In the genomic region with DNA sequence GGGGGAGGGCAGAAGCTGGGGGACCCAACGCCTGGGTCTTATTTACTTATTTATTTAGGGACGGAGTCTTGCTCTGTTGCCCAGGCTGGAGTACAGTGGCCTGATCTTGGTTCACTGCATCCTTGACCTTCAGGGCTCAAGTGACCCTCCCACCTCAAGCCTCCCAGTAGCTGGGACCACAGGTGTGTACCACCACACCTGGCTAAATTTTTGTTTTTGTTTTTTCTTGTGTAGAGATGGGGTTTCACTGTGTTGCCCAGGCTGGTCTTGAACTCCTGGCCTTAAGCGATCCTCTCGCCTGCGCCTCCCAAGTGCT, we compare ENCODE assay signal across 28 cellular contexts. TPM values are rescaled to one million over a fixed set of nuclear protein-coding genes. Genes with fewer than 3 reads are reported as not detected.
"Had no signal": no experiment of that assay in that cellular context is flagged by ENCODE, and none has a peak within 500 bp of the region (broad histone marks: within the 10 kb centered on the region; RNA-seq: fewer than 3 reads in every experiment).

No MANE protein-coding gene starts in this region.

- H3K9me3 Mint-ChIP-seq: activated naive CD4-positive, alpha-beta T cell treated with anti-CD3 and anti-CD28 coated beads for 36 hours; activated naive CD8-positive, alpha-beta T cell treated with anti-CD3 and anti-CD28 coated beads for 36 hours; activated T-cell treated with anti-CD3 and anti-CD28 coated beads, Interleukin-2, amount 50 U/mL, for 4 hours; T-helper 2 cell treated with Interferon-gamma antibody and Interleukin-4, amounts not matched to agents 5 μg/mL and 100 μg/mL, for 36 hours had no signal

- H3K4me3 ChIP-seq: cardiac muscle cell, MG63, SK-N-MC had no signal

- ATAC-seq: Panc1 had no signal

- H3K36me3 ChIP-seq: cardiac muscle cell, MG63 had no signal

- H3K27ac ChIP-seq: brain microvascular endothelial cell, cardiac muscle cell, SK-N-MC had no signal

- H3K9me3 ChIP-seq: MG63 had no signal

- H3K27me3 ChIP-seq: MG63 had no signal

- H3K27ac Mint-ChIP-seq: activated naive CD4-positive, alpha-beta T cell treated with anti-CD3 and anti-CD28 coated beads for 36 hours; activated naive CD8-positive, alpha-beta T cell treated with anti-CD3 and anti-CD28 coated beads for 36 hours; T-helper 2 cell treated with Interferon-gamma antibody and Interleukin-4, amounts not matched to agents 5 μg/mL and 100 μg/mL, for 36 hours had no signal

- H3K4me3 Mint-ChIP-seq: activated naive CD4-positive, alpha-beta T cell treated with anti-CD3 and anti-CD28 coated beads for 36 hours; activated naive CD8-positive, alpha-beta T cell treated with anti-CD3 and anti-CD28 coated beads for 36 hours; activated T-cell treated with anti-CD3 and anti-CD28 coated beads, Interleukin-2, amount 50 U/mL, for 4 hours; T-helper 2 cell treated with Interferon-gamma antibody and Interleukin-4, amounts not matched to agents 5 μg/mL and 100 μg/mL, for 36 hours had no signal

- DNase-seq: activated CD4-positive, alpha-beta T cell treated with anti-CD3 and anti-CD28 coated beads for 48 hours; activated CD4-positive, alpha-beta T cell treated with anti-CD3 and anti-CD28 coated beads, Interleukin-2, amount 50 U/mL, for 4 hours; activated CD4-positive, CD25-positive, alpha-beta regulatory T cell treated with anti-CD3 and anti-CD28 coated beads, Interleukin-2, amount 50 U/mL, for 72 hours; activated CD8-positive, alpha-beta memory T cell treated with anti-CD3 and anti-CD28 coated beads for 24 hours; activated effector memory CD4-positive, alpha-beta T cell treated with anti-CD3 and anti-CD28 coated beads, Interleukin-2, amount 50 U/mL, for 16 hours; activated naive CD4-positive, alpha-beta T cell treated with anti-CD3 and anti-CD28 coated beads for 36 hours; activated naive CD8-positive, alpha-beta T cell treated with anti-CD3 and anti-CD28 coated beads for 36 hours; activated T-cell treated with anti-CD3 and anti-CD28 coated beads, Interleukin-2, amount 50 U/mL, for 4 hours; brain microvascular endothelial cell; MG63; MV-4-11; NCI-H1092 treated with DMSO at 0.1 percent for 48 hours; NCI-H1417 treated with DMSO at 0.1 percent for 48 hours; NCI-H1694; NCI-H2029; NCI-H2107; NCI-H345; NCI-H510A treated with DMSO at 0.1 percent for 48 hours; NK-92 treated with Interleukin-12 subunit alpha and Interleukin-12 subunit beta, amount 100 ng/mL, for 24 hours; OCI-M1; RPMI8226 had no signal

RNA-seq across cellular contexts. Expression of gene MOGAT3, which starts 1.7 kb away (rescaled TPM):
- total RNA-seq: activated naive CD4-positive, alpha-beta T cell treated with anti-CD3 and anti-CD28 coated beads for 36 hours; activated naive CD8-positive, alpha-beta T cell treated with anti-CD3 and anti-CD28 coated beads for 36 hours; activated T-cell treated with anti-CD3 and anti-CD28 coated beads, Interleukin-2, amount 50 U/mL, for 4 hours; cardiac muscle cell; Right ventricle myocardium inferior; T-helper 1 cell treated with Interleukin-12 subunit alpha and Interleukin-12 subunit beta and Interleukin-4 antibody, amounts not matched to agents 30 ng/mL and 1 ng/mL, for 36 hours had no signal
- polyA plus RNA-seq: adipose tissue, cardiac muscle cell had no signal

RNA-seq across cellular contexts. Expression of gene NAT16, which starts 22.5 kb away (rescaled TPM):
- total RNA-seq: activated naive CD4-positive, alpha-beta T cell treated with anti-CD3 and anti-CD28 coated beads for 36 hours; activated naive CD8-positive, alpha-beta T cell treated with anti-CD3 and anti-CD28 coated beads for 36 hours; activated T-cell treated with anti-CD3 and anti-CD28 coated beads, Interleukin-2, amount 50 U/mL, for 4 hours; Right ventricle myocardium inferior; T-helper 1 cell treated with Interleukin-12 subunit alpha and Interleukin-12 subunit beta and Interleukin-4 antibody, amounts not matched to agents 30 ng/mL and 1 ng/mL, for 36 hours had no signal
- polyA plus RNA-seq: cardiac muscle cell had no signal
